8 cellular contexts compared by ENCODE assay signal in genomic region chr3:127598841-127599570, GRCh38. TPM values are rescaled to one million over a fixed set of nuclear protein-coding genes. Genes with fewer than 3 reads are reported as not detected.
A peak's percentile ranks its signal among the peaks of the same experiment; 100 is the strongest.
DNase-seq lines count a peak whose midpoint lies in the region; ATAC-seq, FAIRE-seq and TF ChIP-seq lines count a peak whose summit lies in the region.

No MANE protein-coding gene starts in this region.

- no peak for TF ChIP-seq CTCF in GM12875 (IDR thresholded peaks at IDR 0.05; ENCODE audit: borderline replicate concordance, insufficient read depth, low read depth, low read length)
- TF ChIP-seq CTCF in OCI-LY3 (IDR thresholded peaks at IDR 0.05; ENCODE audit: low read depth, low read length), result no peak
- no peak for TF ChIP-seq CTCF in esophagus muscularis mucosa (IDR thresholded peaks at IDR 0.05)

- peaks cover 7% of the 10 kb centered on the region for H4K20me1 ChIP-seq in OCI-LY3 (ENCODE audit: insufficient read depth, low read length)

- no peaks in the 10 kb centered on the region for H3K9me3 ChIP-seq in OCI-LY3 (ENCODE audit: insufficient read depth, low read length)
- H3K9me3 ChIP-seq in esophagus muscularis mucosa, result no peaks in the 10 kb centered on the region

- H3K4me1 ChIP-seq in OCI-LY3 (ENCODE audit: low read length) (peaks cover 29% of the 10 kb centered on the region), esophagus muscularis mucosa (peaks cover 8 to 19% (median 16%) of the 10 kb centered on the region in 4 donors), rectal smooth muscle tissue (ENCODE audit: control insufficient read depth, insufficient read depth, low read length) (peaks cover 4% of the 10 kb centered on the region)

- intact Hi-C loops in esophagus muscularis mucosa (cut with DNase I), result no loop called here

- H3K4me2 ChIP-seq in OCI-LY3 (ENCODE audit: low read length), result peak overlapping the region; percentile 95

- H3K27ac ChIP-seq in OCI-LY3 (ENCODE audit: low read length) (peak overlapping the region; percentile 73), esophagus muscularis mucosa (replicated peaks in 1 of 4) (peak overlapping the region; percentile 71 to 84 (median 73)), rectal smooth muscle tissue (ENCODE audit: low read depth, low read length) (no peak overlapping the region)

- H3K27me3 ChIP-seq in OCI-LY3 (ENCODE audit: low read depth, low read length) (no peaks in the 10 kb centered on the region), esophagus muscularis mucosa (no peaks in the 10 kb centered on the region), rectal smooth muscle tissue (ENCODE audit: control insufficient read depth, insufficient read depth, low read length) (no peaks in the 10 kb centered on the region)

- FAIRE-seq in HTR-8/SVneo (lab: Jason Lieb, UNC), result no peak

- H3K4me3 ChIP-seq in GM12875 (ENCODE audit: low read depth, low read length), result peak overlapping the region; percentile 96
- peak overlapping the region; percentile 96 for H3K4me3 ChIP-seq in OCI-LY3 (ENCODE audit: low read length)
- peak overlapping the region; percentile 63 to 66 (median 65) for H3K4me3 ChIP-seq in esophagus muscularis mucosa
- H3K4me3 ChIP-seq in rectal smooth muscle tissue (ENCODE audit: low read length), result peak overlapping the region; percentile 69

- DNase-seq in esophagus muscularis mucosa (ENCODE audit: extremely low spot score) (no peak), HTR-8/SVneo (ENCODE audit: insufficient read length, low spot score) (no peak), AG08396 (ENCODE audit: low spot score) (no peak)
- no peak for DNase-seq in stimulated activated CD4-positive, alpha-beta T cell treated with anti-CD3 and anti-CD28 coated beads, Interleukin-4, amount 100 ng/mL, for 24 hours

- H3K36me3 ChIP-seq in OCI-LY3 (replicated peaks; ENCODE audit: low read depth, low read length) (peaks cover 39% of the 10 kb centered on the region), esophagus muscularis mucosa (peaks cover 0 to 4% (median 0%) of the 10 kb centered on the region in 4 donors), rectal smooth muscle tissue (ENCODE audit: control insufficient read depth, insufficient read depth, low read length) (no peaks in the 10 kb centered on the region)

- H3K79me2 ChIP-seq in OCI-LY3 (ENCODE audit: low read length), result peaks cover 69% of the 10 kb centered on the region

- H2AFZ ChIP-seq in OCI-LY3 (ENCODE audit: low read depth, low read length), result no peak overlapping the region

- 67% methylated on average over 14 of the region's 14 CpGs for WGBS in esophagus muscularis mucosa

- H3K9ac ChIP-seq in OCI-LY3 (ENCODE audit: low read length), result peak overlapping the region; percentile 100
- no peak overlapping the region for H3K9ac ChIP-seq in rectal smooth muscle tissue (ENCODE audit: low read length)

- no peak for ATAC-seq in GM21447 (IDR thresholded peaks at IDR 0.05; ENCODE audit: unreplicated experiment)

- no peak for TF ChIP-seq POLR2A in esophagus muscularis mucosa (IDR thresholded peaks at IDR 0.05; ENCODE audit: low read depth)

- no peak for TF ChIP-seq EP300 in esophagus muscularis mucosa (IDR thresholded peaks at IDR 0.05)

RNA-seq across cellular contexts. Expression of gene MCM2, which starts 0.8 kb away (rescaled TPM):
- 1 to 10 TPM; 1.2 to 6.4 (median 3.1) TPM for total RNA-seq in esophagus muscularis mucosa

RNA-seq across cellular contexts. Expression of gene TPRA1, which starts 8.5 kb away (rescaled TPM):
- 10 to 100 TPM; 19.9 to 43.1 (median 33.1) TPM for total RNA-seq in esophagus muscularis mucosa

RNA-seq across cellular contexts. Expression of gene PODXL2, which starts 30.0 kb away (rescaled TPM):
- total RNA-seq in esophagus muscularis mucosa, result 1 to 10 TPM; 1.7 to 3.1 (median 2.5) TPM
